In the genomic region with DNA sequence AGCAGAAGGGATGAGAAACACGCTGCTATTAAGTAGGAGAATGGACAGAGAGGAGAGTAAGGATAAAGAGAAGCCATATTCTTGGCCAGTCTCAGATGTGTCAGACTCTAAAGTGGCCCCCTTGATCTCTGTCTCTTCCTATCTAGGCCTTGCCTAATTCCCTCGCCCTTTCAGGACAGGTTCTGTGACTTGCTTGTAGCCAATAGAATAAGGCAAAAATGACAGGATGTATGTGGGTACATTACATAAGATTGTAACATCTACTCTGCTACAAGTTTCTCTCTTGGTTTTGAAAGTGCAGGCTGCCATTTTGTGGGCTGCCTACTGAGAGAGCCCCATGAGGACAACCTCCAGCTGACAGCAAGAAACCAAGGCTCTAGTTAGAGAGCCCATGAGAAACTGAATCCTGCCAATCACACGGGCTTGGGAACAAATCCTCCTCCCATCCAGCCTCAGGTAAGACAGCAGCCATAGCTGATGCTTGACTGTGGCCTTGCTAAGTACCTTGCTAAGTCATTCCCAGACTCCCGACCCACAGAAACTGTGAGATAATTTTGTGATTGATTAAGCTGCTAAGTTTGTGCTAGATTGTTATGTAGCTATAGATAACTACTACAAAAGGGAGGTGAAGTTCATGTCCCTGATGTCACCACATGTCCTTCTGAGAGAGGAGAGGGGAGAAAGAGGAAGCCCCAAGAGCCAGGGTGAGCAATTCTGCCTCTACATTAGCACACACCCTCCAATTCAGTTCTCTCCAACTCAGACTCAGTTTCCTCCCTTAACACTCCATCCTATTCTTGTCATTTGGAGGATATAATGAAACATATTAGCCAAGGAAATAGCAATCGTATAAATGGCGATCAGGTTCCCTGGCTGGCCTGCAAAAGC, we compare ENCODE assay signal across 1 cellular context.
TF ChIP-seq lines count a peak whose summit lies in the region.

No MANE protein-coding gene starts in this region.

TF ChIP-seq in GM23338, 12 proteins besides CTCF, POLR2A, EP300 and RAD21 (continued from another document):
- TF ChIP-seq, protein P1, sequence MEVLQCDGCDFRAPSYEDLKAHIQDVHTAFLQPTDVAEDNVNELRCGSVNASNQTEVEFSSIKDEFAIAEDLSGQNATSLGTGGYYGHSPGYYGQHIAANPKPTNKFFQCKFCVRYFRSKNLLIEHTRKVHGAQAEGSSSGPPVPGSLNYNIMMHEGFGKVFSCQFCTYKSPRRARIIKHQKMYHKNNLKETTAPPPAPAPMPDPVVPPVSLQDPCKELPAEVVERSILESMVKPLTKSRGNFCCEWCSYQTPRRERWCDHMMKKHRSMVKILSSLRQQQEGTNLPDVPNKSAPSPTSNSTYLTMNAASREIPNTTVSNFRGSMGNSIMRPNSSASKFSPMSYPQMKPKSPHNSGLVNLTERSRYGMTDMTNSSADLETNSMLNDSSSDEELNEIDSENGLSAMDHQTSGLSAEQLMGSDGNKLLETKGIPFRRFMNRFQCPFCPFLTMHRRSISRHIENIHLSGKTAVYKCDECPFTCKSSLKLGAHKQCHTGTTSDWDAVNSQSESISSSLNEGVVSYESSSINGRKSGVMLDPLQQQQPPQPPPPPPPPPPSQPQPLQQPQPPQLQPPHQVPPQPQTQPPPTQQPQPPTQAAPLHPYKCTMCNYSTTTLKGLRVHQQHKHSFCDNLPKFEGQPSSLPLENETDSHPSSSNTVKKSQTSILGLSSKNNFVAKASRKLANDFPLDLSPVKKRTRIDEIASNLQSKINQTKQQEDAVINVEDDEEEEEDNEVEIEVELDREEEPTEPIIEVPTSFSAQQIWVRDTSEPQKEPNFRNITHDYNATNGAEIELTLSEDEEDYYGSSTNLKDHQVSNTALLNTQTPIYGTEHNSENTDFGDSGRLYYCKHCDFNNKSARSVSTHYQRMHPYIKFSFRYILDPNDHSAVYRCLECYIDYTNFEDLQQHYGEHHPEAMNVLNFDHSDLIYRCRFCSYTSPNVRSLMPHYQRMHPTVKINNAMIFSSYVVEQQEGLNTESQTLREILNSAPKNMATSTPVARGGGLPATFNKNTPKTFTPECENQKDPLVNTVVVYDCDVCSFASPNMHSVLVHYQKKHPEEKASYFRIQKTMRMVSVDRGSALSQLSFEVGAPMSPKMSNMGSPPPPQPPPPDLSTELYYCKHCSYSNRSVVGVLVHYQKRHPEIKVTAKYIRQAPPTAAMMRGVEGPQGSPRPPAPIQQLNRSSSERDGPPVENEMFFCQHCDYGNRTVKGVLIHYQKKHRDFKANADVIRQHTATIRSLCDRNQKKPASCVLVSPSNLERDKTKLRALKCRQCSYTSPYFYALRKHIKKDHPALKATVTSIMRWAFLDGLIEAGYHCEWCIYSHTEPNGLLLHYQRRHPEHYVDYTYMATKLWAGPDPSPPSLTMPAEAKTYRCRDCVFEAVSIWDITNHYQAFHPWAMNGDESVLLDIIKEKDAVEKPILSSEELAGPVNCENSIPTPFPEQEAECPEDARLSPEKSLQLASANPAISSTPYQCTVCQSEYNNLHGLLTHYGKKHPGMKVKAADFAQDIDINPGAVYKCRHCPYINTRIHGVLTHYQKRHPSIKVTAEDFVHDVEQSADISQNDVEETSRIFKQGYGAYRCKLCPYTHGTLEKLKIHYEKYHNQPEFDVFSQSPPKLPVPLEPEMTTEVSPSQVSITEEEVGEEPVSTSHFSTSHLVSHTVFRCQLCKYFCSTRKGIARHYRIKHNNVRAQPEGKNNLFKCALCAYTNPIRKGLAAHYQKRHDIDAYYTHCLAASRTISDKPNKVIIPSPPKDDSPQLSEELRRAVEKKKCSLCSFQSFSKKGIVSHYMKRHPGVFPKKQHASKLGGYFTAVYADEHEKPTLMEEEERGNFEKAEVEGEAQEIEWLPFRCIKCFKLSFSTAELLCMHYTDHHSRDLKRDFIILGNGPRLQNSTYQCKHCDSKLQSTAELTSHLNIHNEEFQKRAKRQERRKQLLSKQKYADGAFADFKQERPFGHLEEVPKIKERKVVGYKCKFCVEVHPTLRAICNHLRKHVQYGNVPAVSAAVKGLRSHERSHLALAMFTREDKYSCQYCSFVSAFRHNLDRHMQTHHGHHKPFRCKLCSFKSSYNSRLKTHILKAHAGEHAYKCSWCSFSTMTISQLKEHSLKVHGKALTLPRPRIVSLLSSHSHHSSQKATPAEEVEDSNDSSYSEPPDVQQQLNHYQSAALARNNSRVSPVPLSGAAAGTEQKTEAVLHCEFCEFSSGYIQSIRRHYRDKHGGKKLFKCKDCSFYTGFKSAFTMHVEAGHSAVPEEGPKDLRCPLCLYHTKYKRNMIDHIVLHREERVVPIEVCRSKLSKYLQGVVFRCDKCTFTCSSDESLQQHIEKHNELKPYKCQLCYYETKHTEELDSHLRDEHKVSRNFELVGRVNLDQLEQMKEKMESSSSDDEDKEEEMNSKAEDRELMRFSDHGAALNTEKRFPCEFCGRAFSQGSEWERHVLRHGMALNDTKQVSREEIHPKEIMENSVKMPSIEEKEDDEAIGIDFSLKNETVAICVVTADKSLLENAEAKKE (CRISPR knock-in tag; IDR thresholded peaks at IDR 0.05) = no peak
- TF ChIP-seq ZNF114 (CRISPR knock-in tag; IDR thresholded peaks at IDR 0.05) (no peak), EZH2phosphoT487 (IDR thresholded peaks at IDR 0.05; ENCODE audit: unreplicated experiment) (no peak), EZH2 (IDR thresholded peaks at IDR 0.05; ENCODE audit: low read depth, unreplicated experiment) (no peak)
- TF ChIP-seq, protein P2, sequence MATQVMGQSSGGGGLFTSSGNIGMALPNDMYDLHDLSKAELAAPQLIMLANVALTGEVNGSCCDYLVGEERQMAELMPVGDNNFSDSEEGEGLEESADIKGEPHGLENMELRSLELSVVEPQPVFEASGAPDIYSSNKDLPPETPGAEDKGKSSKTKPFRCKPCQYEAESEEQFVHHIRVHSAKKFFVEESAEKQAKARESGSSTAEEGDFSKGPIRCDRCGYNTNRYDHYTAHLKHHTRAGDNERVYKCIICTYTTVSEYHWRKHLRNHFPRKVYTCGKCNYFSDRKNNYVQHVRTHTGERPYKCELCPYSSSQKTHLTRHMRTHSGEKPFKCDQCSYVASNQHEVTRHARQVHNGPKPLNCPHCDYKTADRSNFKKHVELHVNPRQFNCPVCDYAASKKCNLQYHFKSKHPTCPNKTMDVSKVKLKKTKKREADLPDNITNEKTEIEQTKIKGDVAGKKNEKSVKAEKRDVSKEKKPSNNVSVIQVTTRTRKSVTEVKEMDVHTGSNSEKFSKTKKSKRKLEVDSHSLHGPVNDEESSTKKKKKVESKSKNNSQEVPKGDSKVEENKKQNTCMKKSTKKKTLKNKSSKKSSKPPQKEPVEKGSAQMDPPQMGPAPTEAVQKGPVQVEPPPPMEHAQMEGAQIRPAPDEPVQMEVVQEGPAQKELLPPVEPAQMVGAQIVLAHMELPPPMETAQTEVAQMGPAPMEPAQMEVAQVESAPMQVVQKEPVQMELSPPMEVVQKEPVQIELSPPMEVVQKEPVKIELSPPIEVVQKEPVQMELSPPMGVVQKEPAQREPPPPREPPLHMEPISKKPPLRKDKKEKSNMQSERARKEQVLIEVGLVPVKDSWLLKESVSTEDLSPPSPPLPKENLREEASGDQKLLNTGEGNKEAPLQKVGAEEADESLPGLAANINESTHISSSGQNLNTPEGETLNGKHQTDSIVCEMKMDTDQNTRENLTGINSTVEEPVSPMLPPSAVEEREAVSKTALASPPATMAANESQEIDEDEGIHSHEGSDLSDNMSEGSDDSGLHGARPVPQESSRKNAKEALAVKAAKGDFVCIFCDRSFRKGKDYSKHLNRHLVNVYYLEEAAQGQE (IDR thresholded peaks at IDR 0.05; ENCODE audit: unreplicated experiment) = no peak
